12 cellular contexts compared by ENCODE assay signal in genomic region chr15:56950979-56951378, GRCh38. TPM values are rescaled to one million over a fixed set of nuclear protein-coding genes. Genes with fewer than 3 reads are reported as not detected.
DNase-seq lines count a peak whose midpoint lies in the region; ATAC-seq, FAIRE-seq and TF ChIP-seq lines count a peak whose summit lies in the region.
"Had no signal": no experiment of that assay in that cellular context is flagged by ENCODE, and none has a peak within 500 bp of the region (broad histone marks: within the 10 kb centered on the region; RNA-seq: fewer than 3 reads in every experiment).

No MANE protein-coding gene starts in this region.

- DNase-seq in ureter (ENCODE audit: low spot score) (no peak), Calu3 (no peak), Kasumi-1 (lab: John Stamatoyannopoulos, UW) (no peak), HTR-8/SVneo (ENCODE audit: insufficient read length, low spot score) (no peak)
- DNase-seq: activated T-cell treated with anti-CD3 and anti-CD28 coated beads for 4 hours; effector memory CD4-positive, alpha-beta T cell; left ventricle myocardium inferior had no signal

- intact Hi-C loops in Calu3 (cut with micrococcal nuclease; ENCODE audit: unreplicated experiment) = no loop called here

- no peak overlapping the region for H3K4me3 Mint-ChIP-seq in Calu3 (ENCODE audit: low read depth, unreplicated experiment)

- H3K27me3 Mint-ChIP-seq in Calu3 (ENCODE audit: unreplicated experiment) = no peaks in the 10 kb centered on the region

- no peak for TF ChIP-seq CTCF in Calu3 (IDR thresholded peaks at IDR 0.05; ENCODE audit: unreplicated experiment)

- no peak for FAIRE-seq in HTR-8/SVneo (lab: Jason Lieb, UNC)
- FAIRE-seq: astrocyte had no signal

- no peaks in the 10 kb centered on the region for H3K9me3 Mint-ChIP-seq in Calu3 (ENCODE audit: low read depth, unreplicated experiment)

- peaks cover 24% of the 10 kb centered on the region for H3K4me1 Mint-ChIP-seq in Calu3 (ENCODE audit: low read depth, unreplicated experiment)

- CTCF ChIA-PET in Calu3 (lab: Charles Lee) = no interaction called here

- no peak overlapping the region for H3K27ac Mint-ChIP-seq in Calu3 (ENCODE audit: unreplicated experiment)

- H3K36me3 Mint-ChIP-seq in Calu3 (ENCODE audit: insufficient read depth, unreplicated experiment) = no peaks in the 10 kb centered on the region

- ATAC-seq in GM18508 (IDR thresholded peaks at IDR 0.05; ENCODE audit: insufficient read depth, unreplicated experiment) = peak; percentile 70
- ATAC-seq in GM19455 (IDR thresholded peaks at IDR 0.05; ENCODE audit: unreplicated experiment) = peak; percentile 96
- ATAC-seq in HG02852 (IDR thresholded peaks at IDR 0.05; ENCODE audit: unreplicated experiment) = peak; percentile 97
- peak; percentile 93 for ATAC-seq in HG03565 (IDR thresholded peaks at IDR 0.05; ENCODE audit: unreplicated experiment)

- BruUV-seq in Calu3 (replicated peaks; lab: Mats Ljungman, UMichigan) = no TSS peak

RNA-seq across cellular contexts. Expression of gene TCF12, which starts 32.5 kb away (rescaled TPM):
- total RNA-seq in ureter (158 TPM), Calu3 (2022) (115 and 127 TPM in 2 replicates)
